Comparison of ENCODE assay signal across 8 cellular contexts in the genomic region with DNA sequence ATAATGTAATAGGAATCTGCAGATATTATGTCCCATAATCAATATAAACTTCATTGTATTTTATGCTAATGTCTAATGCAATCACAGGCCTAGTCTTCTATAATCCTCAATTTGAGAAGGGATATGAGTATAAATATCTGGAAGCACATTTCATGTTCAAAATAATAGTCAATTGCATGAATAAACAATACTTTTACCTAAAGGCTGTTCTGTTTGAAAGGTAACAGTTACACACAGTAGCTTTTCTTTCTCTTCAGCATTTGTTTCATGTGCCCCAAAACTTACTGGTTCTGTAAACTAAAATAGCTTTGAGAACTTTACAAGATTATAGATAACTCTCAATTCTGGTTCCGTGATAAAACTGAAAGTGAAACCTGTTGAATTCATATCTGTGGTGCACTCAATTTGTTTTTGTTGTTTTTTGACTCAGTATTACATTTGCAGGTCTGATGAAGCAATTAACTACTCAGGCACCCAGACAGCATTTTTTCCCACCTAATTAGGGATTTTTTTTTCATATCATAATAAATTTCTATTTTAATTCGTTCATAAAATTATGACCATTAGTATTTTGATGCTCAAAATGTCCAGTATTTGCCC.
A peak's percentile ranks its signal among the peaks of the same experiment; 100 is the strongest.
DNase-seq lines count a peak whose midpoint lies in the region; ATAC-seq, FAIRE-seq and TF ChIP-seq lines count a peak whose summit lies in the region.

No MANE protein-coding gene starts in this region.

- no peaks in the 10 kb centered on the region for H3K27me3 Mint-ChIP-seq in activated T-cell treated with anti-CD3 and anti-CD28 coated beads, Interleukin-2, amount 50 U/mL, for 24 hours
- H3K27me3 Mint-ChIP-seq in activated B cell treated with CpG ODN at 0.5 μM for 24 hours: no peaks in the 10 kb centered on the region

- peak overlapping the region; percentile 35 for H3K27ac Mint-ChIP-seq in activated T-cell treated with anti-CD3 and anti-CD28 coated beads, Interleukin-2, amount 50 U/mL, for 24 hours
- no peak overlapping the region for H3K27ac Mint-ChIP-seq in activated B cell treated with CpG ODN at 0.5 μM for 24 hours

- TF ChIP-seq POLR2A in GM12891 (IDR thresholded peaks at IDR 0.05; ENCODE audit: low read depth, low read length): no peak

- ATAC-seq in HG03103 (IDR thresholded peaks at IDR 0.05; ENCODE audit: low read depth, unreplicated experiment) (peak; percentile 70), activated B cell treated with CpG ODN at 0.5 μM for 24 hours (ENCODE audit: low read depth) (no peak)

- peaks cover 36% of the 10 kb centered on the region for H3K4me1 Mint-ChIP-seq in activated T-cell treated with anti-CD3 and anti-CD28 coated beads, Interleukin-2, amount 50 U/mL, for 24 hours (ENCODE audit: low read depth)
- peaks cover 13% of the 10 kb centered on the region for H3K4me1 Mint-ChIP-seq in activated B cell treated with CpG ODN at 0.5 μM for 24 hours

- H3K9me3 Mint-ChIP-seq in activated T-cell treated with anti-CD3 and anti-CD28 coated beads, Interleukin-2, amount 50 U/mL, for 24 hours: no peaks in the 10 kb centered on the region
- no peaks in the 10 kb centered on the region for H3K9me3 Mint-ChIP-seq in activated B cell treated with CpG ODN at 0.5 μM for 24 hours

- intact Hi-C loops in activated B cell treated with CpG ODN at 0.5 μM for 24 hours (cut with micrococcal nuclease): no loop called here

- DNase-seq in activated T-cell treated with anti-CD3 and anti-CD28 coated beads, Interleukin-2, amount 50 U/mL, for 24 hours: no peak
- no peak for DNase-seq in activated T-cell treated with anti-CD3 and anti-CD28 coated beads, Interleukin-2, amount 50 U/mL, for 48 hours
- DNase-seq in activated B cell treated with CpG ODN at 0.5 μM for 24 hours (no peak), myocyte (ENCODE audit: low read depth) (peak; percentile 32), GM12891 (ENCODE audit: insufficient read length, low spot score) (no peak), COR-L47 (lab: John Stamatoyannopoulos, UW) (no peak)
- DNase-seq in activated effector memory CD4-positive, alpha-beta T cell treated with anti-CD3 and anti-CD28 coated beads, Interleukin-2, amount 50 U/mL, for 16 hours: no peak

- TF ChIP-seq CTCF in activated B cell treated with CpG ODN at 0.5 μM for 24 hours (IDR thresholded peaks at IDR 0.05): no peak

- no peak for FAIRE-seq in GM12891 (lab: Jason Lieb, UNC)

- peak overlapping the region; percentile 61 for H3K4me3 Mint-ChIP-seq in activated T-cell treated with anti-CD3 and anti-CD28 coated beads, Interleukin-2, amount 50 U/mL, for 24 hours
- H3K4me3 Mint-ChIP-seq in activated B cell treated with CpG ODN at 0.5 μM for 24 hours: peak overlapping the region; percentile 39

- H3K36me3 Mint-ChIP-seq in activated T-cell treated with anti-CD3 and anti-CD28 coated beads, Interleukin-2, amount 50 U/mL, for 24 hours (ENCODE audit: low read depth): no peaks in the 10 kb centered on the region
- H3K36me3 Mint-ChIP-seq in activated B cell treated with CpG ODN at 0.5 μM for 24 hours (ENCODE audit: low read depth): no peaks in the 10 kb centered on the region

- CTCF ChIA-PET in activated B cell treated with CpG ODN at 0.5 μM for 24 hours (lab: Charles Lee): no interaction called here

- POLR2A ChIA-PET in activated B cell treated with CpG ODN at 0.5 μM for 24 hours (lab: Charles Lee): no interaction called here

TF ChIP-seq in GM12891, 5 proteins besides CTCF, POLR2A, EP300 and RAD21:
- TF ChIP-seq POLR2AphosphoS5 (IDR thresholded peaks at IDR 0.05; ENCODE audit: low read depth, low read length) (no peak), POU2F2 (IDR thresholded peaks at IDR 0.05; ENCODE audit: low read depth, low read length) (no peak), TAF1 (IDR thresholded peaks at IDR 0.05; ENCODE audit: low read depth, low read length) (no peak), PAX5 (IDR thresholded peaks at IDR 0.05; ENCODE audit: insufficient read depth, low read length, severe bottlenecking) (no peak), SPI1 (IDR thresholded peaks at IDR 0.05; ENCODE audit: low read depth, low read length) (no peak)
